Comparison of ENCODE assay signal across 8 cellular contexts in the genomic region with DNA sequence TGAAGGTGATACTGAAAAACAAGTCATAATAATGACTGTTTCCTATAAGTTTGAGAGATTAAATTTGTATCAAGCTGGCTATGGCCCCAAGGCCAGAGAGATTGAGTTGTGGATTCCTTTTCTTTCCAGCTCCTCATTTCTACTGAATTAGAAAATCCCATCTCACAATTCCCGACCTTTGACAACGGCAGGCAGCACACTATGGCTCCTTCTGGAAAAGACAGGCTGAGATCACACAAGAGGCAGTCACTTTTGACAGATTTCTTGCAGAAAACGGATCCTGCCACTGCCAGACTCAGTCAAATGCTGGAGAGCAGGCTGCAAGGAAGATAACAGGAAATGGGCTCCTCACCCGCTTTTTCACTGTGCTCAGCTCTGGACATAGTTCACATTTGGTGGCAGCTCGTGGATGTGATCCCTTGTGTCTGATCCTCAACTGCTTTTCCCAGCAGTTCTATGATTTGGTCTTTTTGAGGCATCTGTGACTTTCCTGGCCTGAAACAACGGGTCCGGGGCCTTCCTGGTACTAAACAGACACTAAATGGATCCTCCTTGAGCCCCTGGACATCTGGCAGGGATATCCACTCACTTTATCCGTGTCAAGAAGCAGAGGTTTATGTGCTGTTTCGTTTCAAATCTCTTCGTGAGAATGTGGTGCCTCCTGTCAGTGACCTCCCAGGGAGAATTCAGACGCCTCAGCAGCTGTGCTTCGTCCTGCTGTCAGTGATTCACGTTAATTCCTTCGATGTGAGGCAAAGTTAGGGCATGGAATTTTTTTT. TPM values are rescaled to one million over a fixed set of nuclear protein-coding genes. Genes with fewer than 3 reads are reported as not detected.
DNase-seq lines count a peak whose midpoint lies in the region; FAIRE-seq and TF ChIP-seq lines count a peak whose summit lies in the region.
"Had no signal": no experiment of that assay in that cellular context is flagged by ENCODE, and none has a peak within 500 bp of the region (broad histone marks: within the 10 kb centered on the region; RNA-seq: fewer than 3 reads in every experiment).

No MANE protein-coding gene starts in this region.

- H3K27me3 Mint-ChIP-seq in CD8-positive, alpha-beta memory T cell: peaks cover 14 to 30% of the 10 kb centered on the region in 2 donors

- CTCF ChIA-PET in CD8-positive, alpha-beta memory T cell (lab: Charles Lee): interaction anchor here (0.9 kb wide), 1 partner anchor 23 kb away, joined by 3 read pairs; no protein-coding TSS in a partner anchor

- in situ Hi-C loops in brain microvascular endothelial cell (cut with HindIII; ENCODE audit: low pct_ligation_motif_present, low sequenced_read_pairs): no loop called here

- no peak overlapping the region for H3K4me3 ChIP-seq in brain microvascular endothelial cell (ENCODE audit: low read depth, low read length)
- H3K4me3 ChIP-seq in testis: no peak overlapping the region
- no peak overlapping the region for H3K4me3 ChIP-seq in CD8-positive, alpha-beta memory T cell (ENCODE audit: low read length)

- H3K27me3 ChIP-seq in brain microvascular endothelial cell (replicated peaks) (no peaks in the 10 kb centered on the region), testis (no peaks in the 10 kb centered on the region)
- no peaks in the 10 kb centered on the region for H3K27me3 ChIP-seq in CD8-positive, alpha-beta memory T cell (ENCODE audit: insufficient read depth, low read length, poor library complexity, severe bottlenecking)

- POLR2A ChIA-PET in CD8-positive, alpha-beta memory T cell (lab: Charles Lee): no interaction called here

- no peak overlapping the region for H3K4me3 Mint-ChIP-seq in CD8-positive, alpha-beta memory T cell

- no peak for FAIRE-seq in HTR-8/SVneo (lab: Jason Lieb, UNC)

- H3K4me1 ChIP-seq in testis: no peaks in the 10 kb centered on the region
- no peaks in the 10 kb centered on the region for H3K4me1 ChIP-seq in CD8-positive, alpha-beta memory T cell (ENCODE audit: insufficient read depth, low read length)

- H3K9me3 Mint-ChIP-seq in CD8-positive, alpha-beta memory T cell: peaks cover 0 to 2% (median 0%) of the 10 kb centered on the region in 5 donors

- no peak overlapping the region for H3K27ac Mint-ChIP-seq in CD8-positive, alpha-beta memory T cell

- WGBS in testis, 2 donors: 44 to 56% methylated on average over 14 of the region's 14 CpGs

- no peaks in the 10 kb centered on the region for H3K36me3 ChIP-seq in brain microvascular endothelial cell (replicated peaks)
- no peaks in the 10 kb centered on the region for H3K36me3 ChIP-seq in testis (ENCODE audit: low read depth, missing control alignments)
- no peaks in the 10 kb centered on the region for H3K36me3 ChIP-seq in CD8-positive, alpha-beta memory T cell (ENCODE audit: insufficient read depth, low read length)

- H3K9me3 ChIP-seq in testis: no peaks in the 10 kb centered on the region
- H3K9me3 ChIP-seq in CD8-positive, alpha-beta memory T cell (ENCODE audit: low read length): no peaks in the 10 kb centered on the region

- peaks cover 0 to 3% (median 0%) of the 10 kb centered on the region in 3 donors for H3K36me3 Mint-ChIP-seq in CD8-positive, alpha-beta memory T cell

- DNase-seq in HTR-8/SVneo (ENCODE audit: insufficient read length, low spot score) (peak; percentile 64), brain microvascular endothelial cell (peak; percentile 93), kidney tubule cell (ENCODE audit: low spot score) (peak; percentile 82), testis (peak; percentile 13), NCI-H2196 treated with DMSO at 0.1 percent for 48 hours (lab: John Stamatoyannopoulos, UW; ENCODE audit: unreplicated experiment) (no peak)
- no peak for DNase-seq in CD8-positive, alpha-beta memory T cell
- no peak for DNase-seq in activated CD4-positive, CD25-positive, alpha-beta regulatory T cell treated with anti-CD3 and anti-CD28 coated beads, Interleukin-2, amount 50 U/mL, for 72 hours
- DNase-seq: stimulated activated CD4-positive, alpha-beta T cell treated with anti-CD3 and anti-CD28 coated beads, Interleukin-15, amount 100 ng/mL, for 24 hours had no signal

- H3K4me1 Mint-ChIP-seq in CD8-positive, alpha-beta memory T cell: no peaks in the 10 kb centered on the region

- intact Hi-C loops in testis (cut with DNase I; ENCODE audit: low total_unique reads): no loop called here

- H3K27ac ChIP-seq in brain microvascular endothelial cell: peak overlapping the region; percentile 96
- H3K27ac ChIP-seq in testis: no peak overlapping the region
- no peak overlapping the region for H3K27ac ChIP-seq in CD8-positive, alpha-beta memory T cell (ENCODE audit: low read depth, low read length)

- no peak for TF ChIP-seq CTCF in brain microvascular endothelial cell (IDR thresholded peaks at IDR 0.05; ENCODE audit: low read depth, low read length, missing control alignments)
- TF ChIP-seq CTCF in testis (IDR thresholded peaks at IDR 0.05): no peak

- TF ChIP-seq POLR2A in testis (IDR thresholded peaks at IDR 0.05): no peak

RNA-seq across cellular contexts. Expression of a gene that starts 26.1 kb away (rescaled TPM):
- total RNA-seq in testis: 10 to 100 TPM; 34.9 to 37.7 TPM
- 33.7 TPM for polyA plus RNA-seq in testis (ENCODE audit: insufficient read depth, low read depth, low replicate concordance)
- 10 to 100 TPM; 16.3 to 16.4 TPM for total RNA-seq in CD8-positive, alpha-beta memory T cell
- polyA plus RNA-seq in CD8-positive, alpha-beta memory T cell: 18.5 TPM

Comparison
In these comparisons a context has a peak if more than half of its experiments do, and no peak if none do; other contexts are left out.
1. DNase-seq: peak in HTR-8/SVneo (single experiment), brain microvascular endothelial cell (single experiment), kidney tubule cell (single experiment) and testis (single experiment); none in CD8-positive, alpha-beta memory T cell (0 of 5), NCI-H2196 treated with DMSO at 0.1 percent for 48 hours (single experiment) and activated CD4-positive, CD25-positive, alpha-beta regulatory T cell treated with anti-CD3 and anti-CD28 coated beads, Interleukin-2, amount 50 U/mL, for 72 hours (single experiment).